12 cellular contexts compared by ENCODE assay signal in genomic region chr20:35735828-35736470, GRCh38. TPM values are rescaled to one million over a fixed set of nuclear protein-coding genes. Genes with fewer than 3 reads are reported as not detected.
DNase-seq lines count a peak whose midpoint lies in the region; ATAC-seq and TF ChIP-seq lines count a peak whose summit lies in the region.
"Had no signal": no experiment of that assay in that cellular context is flagged by ENCODE, and none has a peak within 500 bp of the region (broad histone marks: within the 10 kb centered on the region; RNA-seq: fewer than 3 reads in every experiment).

No MANE protein-coding gene starts in this region.

- DNase-seq in stimulated activated naive CD8-positive, alpha-beta T cell treated with anti-CD3 and anti-CD28 coated beads, Interleukin-15, Interleukin-2, amounts not matched to agents 100 U/mL and 50 U/mL, for 24 hours = no peak
- no peak for DNase-seq in activated naive CD8-positive, alpha-beta T cell treated with anti-CD3 and anti-CD28 coated beads, Interleukin-2, amount 10 ng/mL, durations not matched to agents 7 days and 5 days
- peak in 1 of 3 donors; percentile 6 for DNase-seq in immature natural killer cell
- no peak for DNase-seq in MV-4-11 (lab: John Stamatoyannopoulos, UW)
- no peak for DNase-seq in RWPE1 (ENCODE audit: low spot score)
- no peak for DNase-seq in GM19238 (ENCODE audit: insufficient read length, low spot score)
- DNase-seq: NCI-H2029 treated with DMSO at 0.1 percent for 48 hours, uterus had no signal

- no peak for ATAC-seq in stimulated activated naive CD8-positive, alpha-beta T cell treated with anti-CD3 and anti-CD28 coated beads, Interleukin-15, Interleukin-2, amounts not matched to agents 100 U/mL and 50 U/mL, for 24 hours
- ATAC-seq in activated naive CD8-positive, alpha-beta T cell treated with anti-CD3 and anti-CD28 coated beads, Interleukin-2, amount 10 ng/mL, durations not matched to agents 7 days and 5 days (ENCODE audit: low read depth) = no peak
- ATAC-seq in GM21786 (IDR thresholded peaks at IDR 0.05; ENCODE audit: unreplicated experiment) = no peak

- no peaks in the 10 kb centered on the region for H3K27me3 Mint-ChIP-seq in stimulated activated naive CD8-positive, alpha-beta T cell treated with anti-CD3 and anti-CD28 coated beads, Interleukin-15, Interleukin-2, amounts not matched to agents 100 ng/mL and 50 ng/mL, for 24 hours
- H3K27me3 Mint-ChIP-seq in activated naive CD8-positive, alpha-beta T cell treated with anti-CD3 and anti-CD28 coated beads, Interleukin-2, amount 10 ng/mL, durations not matched to agents 7 days and 5 days = no peaks in the 10 kb centered on the region
- H3K27me3 Mint-ChIP-seq in immature natural killer cell (ENCODE audit: low read depth in 3 of 3) = peaks cover 7 to 45% (median 24%) of the 10 kb centered on the region in 3 donors

- peak overlapping the region; percentile 68 for H3K4me3 Mint-ChIP-seq in stimulated activated naive CD8-positive, alpha-beta T cell treated with anti-CD3 and anti-CD28 coated beads, Interleukin-15, Interleukin-2, amounts not matched to agents 100 ng/mL and 50 ng/mL, for 24 hours
- peak overlapping the region; percentile 57 for H3K4me3 Mint-ChIP-seq in activated naive CD8-positive, alpha-beta T cell treated with anti-CD3 and anti-CD28 coated beads, Interleukin-2, amount 10 ng/mL, durations not matched to agents 7 days and 5 days
- peak overlapping the region; percentile 34 to 75 (median 53) for H3K4me3 Mint-ChIP-seq in immature natural killer cell

- CTCF ChIA-PET in RWPE1 (lab: Yijun Ruan, JAX) = interaction anchor here (0.6 to 0.7 kb wide), 2 partner anchors 60 to 122 kb away, joined by 3 read pairs; no protein-coding TSS in a partner anchor

- peaks cover 88% of the 10 kb centered on the region for H3K36me3 Mint-ChIP-seq in stimulated activated naive CD8-positive, alpha-beta T cell treated with anti-CD3 and anti-CD28 coated beads, Interleukin-15, Interleukin-2, amounts not matched to agents 100 ng/mL and 50 ng/mL, for 24 hours (ENCODE audit: low read depth)
- peaks cover 60% of the 10 kb centered on the region for H3K36me3 Mint-ChIP-seq in activated naive CD8-positive, alpha-beta T cell treated with anti-CD3 and anti-CD28 coated beads, Interleukin-2, amount 10 ng/mL, durations not matched to agents 7 days and 5 days
- H3K36me3 Mint-ChIP-seq in immature natural killer cell = peaks cover 45 to 63% (median 47%) of the 10 kb centered on the region in 3 donors

- no peak for TF ChIP-seq CTCF in RWPE1 (conservative IDR thresholded peaks at IDR 0.05; ENCODE audit: low read depth)

- POLR2A ChIA-PET in activated naive CD8-positive, alpha-beta T cell treated with anti-CD3 and anti-CD28 coated beads, Interleukin-2, amount 10 ng/mL, durations not matched to agents 7 days and 5 days (lab: Charles Lee) = interaction anchor here (0.6 to 1.2 kb wide), 3 partner anchors 9 to 148 kb away, joined by 3 read pairs; no protein-coding TSS in a partner anchor
- POLR2A ChIA-PET in RWPE1 (lab: Yijun Ruan, JAX; ENCODE audit: low non-redundant PET) = interaction anchor here (1.2 kb wide), 1 partner anchor 17 kb away, joined by 5 read pairs; no protein-coding TSS in a partner anchor

- no peak overlapping the region for H3K27ac ChIP-seq in RWPE1
- H3K27ac ChIP-seq: C4-2B, VCaP had no signal

- H3K27ac Mint-ChIP-seq in stimulated activated naive CD8-positive, alpha-beta T cell treated with anti-CD3 and anti-CD28 coated beads, Interleukin-15, Interleukin-2, amounts not matched to agents 100 ng/mL and 50 ng/mL, for 24 hours = peak overlapping the region; percentile 83
- peak overlapping the region; percentile 30 for H3K27ac Mint-ChIP-seq in activated naive CD8-positive, alpha-beta T cell treated with anti-CD3 and anti-CD28 coated beads, Interleukin-2, amount 10 ng/mL, durations not matched to agents 7 days and 5 days
- peak overlapping the region; percentile 50 to 66 (median 59) for H3K27ac Mint-ChIP-seq in immature natural killer cell

- H3K9me3 Mint-ChIP-seq in stimulated activated naive CD8-positive, alpha-beta T cell treated with anti-CD3 and anti-CD28 coated beads, Interleukin-15, Interleukin-2, amounts not matched to agents 100 ng/mL and 50 ng/mL, for 24 hours = no peaks in the 10 kb centered on the region
- H3K9me3 Mint-ChIP-seq in activated naive CD8-positive, alpha-beta T cell treated with anti-CD3 and anti-CD28 coated beads, Interleukin-2, amount 10 ng/mL, durations not matched to agents 7 days and 5 days = no peaks in the 10 kb centered on the region
- no peaks in the 10 kb centered on the region for H3K9me3 Mint-ChIP-seq in immature natural killer cell

- H3K4me1 Mint-ChIP-seq in stimulated activated naive CD8-positive, alpha-beta T cell treated with anti-CD3 and anti-CD28 coated beads, Interleukin-15, Interleukin-2, amounts not matched to agents 100 ng/mL and 50 ng/mL, for 24 hours (ENCODE audit: low read depth) = peaks cover 93% of the 10 kb centered on the region
- peaks cover 50% of the 10 kb centered on the region for H3K4me1 Mint-ChIP-seq in activated naive CD8-positive, alpha-beta T cell treated with anti-CD3 and anti-CD28 coated beads, Interleukin-2, amount 10 ng/mL, durations not matched to agents 7 days and 5 days
- H3K4me1 Mint-ChIP-seq in immature natural killer cell = peaks cover 79 to 86% of the 10 kb centered on the region in 2 donors

RNA-seq across cellular contexts. Expression of gene RBM39, which starts 6.1 kb away (rescaled TPM):
- total RNA-seq in activated naive CD8-positive, alpha-beta T cell treated with anti-CD3 and anti-CD28 coated beads, Interleukin-2, amount 10 ng/mL, durations not matched to agents 7 days and 5 days = 100 to 1,000 TPM; 478 to 499 TPM
- polyA plus RNA-seq in immature natural killer cell = 100 to 1,000 TPM; 120 to 203 (median 142) TPM

RNA-seq across cellular contexts. Expression of gene PHF20, which starts 35.9 kb away (rescaled TPM):
- total RNA-seq in activated naive CD8-positive, alpha-beta T cell treated with anti-CD3 and anti-CD28 coated beads, Interleukin-2, amount 10 ng/mL, durations not matched to agents 7 days and 5 days = 10 to 100 TPM; 61.9 to 69.4 TPM
- 100 to 1,000 TPM in 2 of 3 donors, 10 to 100 TPM in 1; 92.6 to 140 (median 112) TPM for polyA plus RNA-seq in immature natural killer cell

RNA-seq across cellular contexts. Expression of gene ROMO1, which starts 36.7 kb away (rescaled TPM):
- total RNA-seq in activated naive CD8-positive, alpha-beta T cell treated with anti-CD3 and anti-CD28 coated beads, Interleukin-2, amount 10 ng/mL, durations not matched to agents 7 days and 5 days = 100 to 1,000 TPM in 1 of 2 experiments, 10 to 100 TPM in 1; 96.9 to 112 TPM
- polyA plus RNA-seq in immature natural killer cell = 100 to 1,000 TPM; 298 to 612 (median 340) TPM

RNA-seq across cellular contexts. Expression of gene NFS1, which starts 36.8 kb away (rescaled TPM):
- 10 to 100 TPM; 33.1 to 33.8 TPM for total RNA-seq in activated naive CD8-positive, alpha-beta T cell treated with anti-CD3 and anti-CD28 coated beads, Interleukin-2, amount 10 ng/mL, durations not matched to agents 7 days and 5 days
- 10 to 100 TPM in 2 of 3 donors, 1 to 10 TPM in 1; 8.1 to 21.3 (median 20.0) TPM for polyA plus RNA-seq in immature natural killer cell

Comparison
In these comparisons a context has a peak if more than half of its experiments do, and no peak if none do; other contexts are left out.
1. H3K27ac Mint-ChIP-seq: peak in every context shown above with its lines; median percentile 83 in stimulated activated naive CD8-positive, alpha-beta T cell treated with anti-CD3 and anti-CD28 coated beads, Interleukin-15, Interleukin-2, amounts not matched to agents 100 ng/mL and 50 ng/mL, for 24 hours; 59 in immature natural killer cell; 30 in activated naive CD8-positive, alpha-beta T cell treated with anti-CD3 and anti-CD28 coated beads, Interleukin-2, amount 10 ng/mL, durations not matched to agents 7 days and 5 days.